ENCODE assay signal across 14 cellular contexts in the genomic region with DNA sequence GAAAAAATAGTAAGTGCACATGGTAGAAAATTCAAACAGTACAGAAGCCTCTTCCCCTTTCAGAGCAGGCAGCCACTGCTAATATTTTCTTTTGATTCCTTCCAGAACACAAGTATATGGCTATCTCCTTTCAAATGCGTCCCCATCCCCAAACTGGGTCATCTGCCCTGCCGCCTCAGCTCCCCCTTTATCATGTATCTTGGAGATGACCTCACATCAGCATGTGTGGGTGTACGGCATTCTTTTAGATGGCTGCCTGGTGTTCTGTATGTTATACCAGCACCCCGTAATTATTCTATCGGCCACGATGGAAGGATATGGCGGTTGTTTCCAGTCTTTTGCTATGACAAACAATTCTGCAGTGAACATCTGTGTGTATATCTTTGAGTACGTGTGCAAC.
DNase-seq lines count a peak whose midpoint lies in the region; ATAC-seq and TF ChIP-seq lines count a peak whose summit lies in the region.
"Had no signal": no experiment of that assay in that cellular context is flagged by ENCODE, and none has a peak within 500 bp of the region (broad histone marks: within the 10 kb centered on the region; RNA-seq: fewer than 3 reads in every experiment).

No MANE protein-coding gene starts in this region.

- DNase-seq in NCI-H748 (lab: John Stamatoyannopoulos, UW; ENCODE audit: unreplicated experiment), result peak; percentile 25
- no peak for DNase-seq in NCI-H748 treated with DMSO at 0.1 percent for 48 hours (lab: John Stamatoyannopoulos, UW)
- no peak for DNase-seq in chondrocyte (ENCODE audit: low spot score)
- no peak for DNase-seq in natural killer cell
- no peak for DNase-seq in sciatic nerve (ENCODE audit: low spot score)
- DNase-seq in endothelial cell (ENCODE audit: low spot score), result no peak
- DNase-seq in dermis blood vessel endothelial cell, result no peak
- DNase-seq: NCI-H2029, OCI-M1, small intestine had no signal

- H3K27me3 Mint-ChIP-seq in chondrocyte (ENCODE audit: low read depth), result peaks cover 2% of the 10 kb centered on the region
- H3K27me3 Mint-ChIP-seq in natural killer cell (ENCODE audit: low read depth in 2 of 2), result peaks cover 9 to 10% of the 10 kb centered on the region in 2 donors
- no peaks in the 10 kb centered on the region for H3K27me3 Mint-ChIP-seq in endothelial cell (ENCODE audit: unreplicated experiment)

- no peaks in the 10 kb centered on the region for H3K9me3 ChIP-seq in HUES64 (ENCODE audit: insufficient read depth, low read depth, low read length)

- H3K36me3 Mint-ChIP-seq in chondrocyte (ENCODE audit: low read depth), result no peaks in the 10 kb centered on the region
- no peaks in the 10 kb centered on the region for H3K36me3 Mint-ChIP-seq in natural killer cell
- no peaks in the 10 kb centered on the region for H3K36me3 Mint-ChIP-seq in endothelial cell (ENCODE audit: low read depth, unreplicated experiment)
- H3K36me3 Mint-ChIP-seq: IgD-negative memory B cell had no signal

- H3K9ac ChIP-seq in HUES64 (ENCODE audit: low read depth, low read length), result 0 out of 2 replicates have a peak overlapping the region, but pooled peaks have one; percentile 63

- H3K4me3 Mint-ChIP-seq in chondrocyte (ENCODE audit: unreplicated experiment), result peak overlapping the region; percentile 68
- peak overlapping the region; percentile 62 for H3K4me3 Mint-ChIP-seq in natural killer cell
- H3K4me3 Mint-ChIP-seq in endothelial cell (ENCODE audit: unreplicated experiment), result no peak overlapping the region

- ATAC-seq in natural killer cell (no peak), sciatic nerve (no peak)

- no peak overlapping the region for H3K27ac ChIP-seq in HUES64 (ENCODE audit: low read depth, low read length)
- H3K27ac ChIP-seq: 22Rv1, cardiac muscle cell had no signal

- H3K27ac Mint-ChIP-seq in chondrocyte (ENCODE audit: unreplicated experiment) (no peak overlapping the region), natural killer cell (no peak overlapping the region), endothelial cell (ENCODE audit: unreplicated experiment) (no peak overlapping the region)
- H3K27ac Mint-ChIP-seq: IgD-negative memory B cell had no signal

- H3K36me3 ChIP-seq in HUES64 (ENCODE audit: insufficient read depth, low read length), result no peaks in the 10 kb centered on the region
- H3K36me3 ChIP-seq: cardiac muscle cell had no signal

- H3K9me3 Mint-ChIP-seq in chondrocyte (ENCODE audit: low read depth), result peaks cover 6% of the 10 kb centered on the region
- no peaks in the 10 kb centered on the region for H3K9me3 Mint-ChIP-seq in natural killer cell
- H3K9me3 Mint-ChIP-seq in endothelial cell (ENCODE audit: unreplicated experiment), result no peaks in the 10 kb centered on the region

- intact Hi-C loops in natural killer cell (cut with micrococcal nuclease), result loop anchor here (5.0 kb wide), 1 partner anchor 759 kb away; no protein-coding TSS in a partner anchor
- intact Hi-C loops in sciatic nerve (cut with DNase I), result loop anchor here (5.0 kb wide), 1 partner anchor 294 kb away; no protein-coding TSS in a partner anchor

- H3K4me1 ChIP-seq in HUES64 (ENCODE audit: insufficient read depth, low read length), result peaks cover 16% of the 10 kb centered on the region

- WGBS in HUES64, result 56% methylated on average over 8 of the region's 8 CpGs

- H3K4me1 Mint-ChIP-seq in chondrocyte (ENCODE audit: low read depth), result peaks cover 7% of the 10 kb centered on the region
- H3K4me1 Mint-ChIP-seq in natural killer cell, result peaks cover 13% of the 10 kb centered on the region in 2 donors
- H3K4me1 Mint-ChIP-seq in endothelial cell (ENCODE audit: unreplicated experiment), result no peaks in the 10 kb centered on the region

- H3K27me3 ChIP-seq in HUES64 (ENCODE audit: insufficient read depth, low read length), result peaks cover 9% of the 10 kb centered on the region; the same call in 1 of the 2 replicates

- H3K4me3 ChIP-seq in HUES64 (ENCODE audit: low read length), result peak overlapping the region; percentile 62

- TF ChIP-seq CTCF in chondrocyte (IDR thresholded peaks at IDR 0.05) (no peak), natural killer cell (IDR thresholded peaks at IDR 0.05) (no peak), endothelial cell (IDR thresholded peaks at IDR 0.05; ENCODE audit: unreplicated experiment) (no peak)
